ENCODE assay signal across 11 cellular contexts in genomic region chr12:47268501-47269459, GRCh38.
DNase-seq lines count a peak whose midpoint lies in the region; ATAC-seq, FAIRE-seq and TF ChIP-seq lines count a peak whose summit lies in the region.
"Had no signal": no experiment of that assay in that cellular context is flagged by ENCODE, and none has a peak within 500 bp of the region (broad histone marks: within the 10 kb centered on the region; RNA-seq: fewer than 3 reads in every experiment).

No MANE protein-coding gene starts in this region.

- intact Hi-C loops in breast epithelium (cut with DNase I; ENCODE audit: low total_unique reads): no loop called here

- H3K9me3 ChIP-seq in breast epithelium (no peaks in the 10 kb centered on the region), small intestine (ENCODE audit: control insufficient read depth, low read depth) (no peaks in the 10 kb centered on the region)

- H3K4me3 ChIP-seq in breast epithelium: no peak overlapping the region
- H3K4me3 ChIP-seq in small intestine (ENCODE audit: low read depth in 1 of 2, low read length in 2 of 2): no peak overlapping the region

- H3K27ac ChIP-seq in breast epithelium: peak overlapping the region; percentile 81 to 84
- peak overlapping the region in 1 of 2 donors; percentile 22 for H3K27ac ChIP-seq in small intestine (ENCODE audit: low read depth in 1 of 2, low read length in 1 of 2)

- no peak for TF ChIP-seq POLR2A in GM12891 (IDR thresholded peaks at IDR 0.05; ENCODE audit: low read depth, low read length)
- no peak for TF ChIP-seq POLR2A in breast epithelium (IDR thresholded peaks at IDR 0.05)

- H3K4me1 ChIP-seq in breast epithelium (peaks cover 0 to 2% of the 10 kb centered on the region in 2 donors), small intestine (ENCODE audit: control insufficient read depth in 2 of 2, insufficient read depth in 1 of 2, low read depth in 1 of 2, low read length in 1 of 2) (no peaks in the 10 kb centered on the region)

- no peak for TF ChIP-seq CTCF in breast epithelium (IDR thresholded peaks at IDR 0.05)

- no peaks in the 10 kb centered on the region for H3K36me3 ChIP-seq in breast epithelium
- no peaks in the 10 kb centered on the region for H3K36me3 ChIP-seq in small intestine (ENCODE audit: control insufficient read depth in 2 of 2, insufficient read depth in 2 of 2, low read length in 2 of 2)

- 84 to 89% (median 85%) methylated on average over 13 of the region's 13 CpGs for WGBS in small intestine, 3 donors

- no peak for DNase-seq in GM12891 (ENCODE audit: insufficient read length, low spot score)
- no peak for DNase-seq in breast epithelium (ENCODE audit: low spot score in 2 of 2)
- DNase-seq in small intestine: no peak
- DNase-seq in hypothalamus (lab: John Stamatoyannopoulos, UW): no peak
- no peak for DNase-seq in foreskin melanocyte
- DNase-seq in HT-29 (ENCODE audit: low spot score): no peak
- DNase-seq: central memory CD4-positive, alpha-beta T cell had no signal

- ATAC-seq in GM21367 (IDR thresholded peaks at IDR 0.05; ENCODE audit: unreplicated experiment) (peak; percentile 82), HG03280 (IDR thresholded peaks at IDR 0.05; ENCODE audit: unreplicated experiment) (peak; percentile 81)
- ATAC-seq: left lobe of liver had no signal

- FAIRE-seq in GM12891 (lab: Jason Lieb, UNC) (no peak), small intestine (lab: Jason Lieb, UNC) (no peak)
- FAIRE-seq: TTC549 had no signal

- H3K27me3 ChIP-seq in breast epithelium: no peaks in the 10 kb centered on the region
- no peaks in the 10 kb centered on the region for H3K27me3 ChIP-seq in small intestine (ENCODE audit: control insufficient read depth in 2 of 2, insufficient read depth in 2 of 2, low read length in 2 of 2)

TF ChIP-seq in GM12891, 5 proteins besides CTCF, POLR2A, EP300 and RAD21:
- TF ChIP-seq POLR2AphosphoS5 (IDR thresholded peaks at IDR 0.05; ENCODE audit: low read depth, low read length) (no peak), SPI1 (IDR thresholded peaks at IDR 0.05; ENCODE audit: low read depth, low read length) (peak; percentile 78), POU2F2 (IDR thresholded peaks at IDR 0.05; ENCODE audit: low read depth, low read length) (peak; percentile 20; the same call in 1 of the 2 replicates), PAX5 (IDR thresholded peaks at IDR 0.05; ENCODE audit: insufficient read depth, low read length, severe bottlenecking) (no peak), TAF1 (IDR thresholded peaks at IDR 0.05; ENCODE audit: low read depth, low read length) (no peak)
